ENCODE assay signal across 14 cellular contexts in the genomic region with DNA sequence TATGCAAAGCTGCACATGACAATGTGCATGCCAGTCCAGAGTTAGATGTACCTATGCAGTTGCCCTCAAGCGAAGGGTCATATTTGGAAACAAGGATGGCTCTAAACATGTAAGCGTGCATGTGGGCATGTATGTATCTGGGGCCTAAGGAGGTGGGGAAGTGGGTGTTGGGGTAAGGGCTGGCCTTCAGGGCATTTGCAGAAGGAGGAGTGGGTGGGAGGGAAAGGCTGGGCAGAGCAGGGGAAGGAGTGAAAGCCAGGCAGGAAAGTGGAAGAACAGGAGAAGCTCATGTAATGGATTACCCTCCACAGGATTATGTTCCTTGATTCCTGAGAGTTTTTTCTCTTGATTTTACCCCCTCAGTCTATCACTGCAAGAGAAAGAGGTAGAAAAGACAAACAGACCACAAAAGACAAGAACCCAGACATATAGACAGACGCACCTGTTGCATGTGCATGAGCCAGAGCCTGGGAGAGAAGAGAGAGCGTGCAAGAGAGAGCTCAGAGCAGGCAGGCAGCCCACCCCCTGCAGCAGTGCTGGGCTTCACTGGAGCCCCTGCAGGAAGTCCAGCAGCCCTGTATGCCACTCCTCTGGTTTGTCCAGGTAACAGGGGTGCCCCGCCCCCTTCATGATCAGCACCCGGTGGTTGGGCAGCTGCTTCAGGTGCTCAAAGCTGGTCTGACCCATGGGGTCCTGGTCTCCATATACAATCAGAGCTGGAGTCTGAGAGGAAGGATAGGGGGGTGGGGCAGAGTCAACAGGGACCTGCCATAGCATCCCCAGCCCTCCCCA. TPM values are rescaled to one million over a fixed set of nuclear protein-coding genes. Genes with fewer than 3 reads are reported as not detected.
A peak's percentile ranks its signal among the peaks of the same experiment; 100 is the strongest.
DNase-seq lines count a peak whose midpoint lies in the region; ATAC-seq and TF ChIP-seq lines count a peak whose summit lies in the region.
"Had no signal": no experiment of that assay in that cellular context is flagged by ENCODE, and none has a peak within 500 bp of the region (broad histone marks: within the 10 kb centered on the region; RNA-seq: fewer than 3 reads in every experiment).

No MANE protein-coding gene starts in this region.

- H3K36me3 Mint-ChIP-seq in activated naive CD4-positive, alpha-beta T cell treated with anti-CD3 and anti-CD28 coated beads for 36 hours (ENCODE audit: low read depth) = peaks cover 4% of the 10 kb centered on the region
- peaks cover 14% of the 10 kb centered on the region for H3K36me3 Mint-ChIP-seq in stimulated activated effector memory CD8-positive, alpha-beta T cell treated with anti-CD3 and anti-CD28 coated beads, Interleukin-12 subunit alpha, Interleukin-12 subunit beta, amount 100 ng/mL, for 72 hours

- 91% methylated on average over 6 of the region's 6 CpGs for WGBS in esophagus muscularis mucosa

- peak overlapping the region in 3 of 4 donors; percentile 92 to 97 (median 97) for H3K27ac ChIP-seq in esophagus muscularis mucosa (replicated peaks in 1 of 4)

- no peak for TF ChIP-seq CTCF in esophagus muscularis mucosa (IDR thresholded peaks at IDR 0.05)

- H3K4me1 Mint-ChIP-seq in activated naive CD4-positive, alpha-beta T cell treated with anti-CD3 and anti-CD28 coated beads for 36 hours (ENCODE audit: low read depth) = peaks cover 28% of the 10 kb centered on the region
- H3K4me1 Mint-ChIP-seq in stimulated activated effector memory CD8-positive, alpha-beta T cell treated with anti-CD3 and anti-CD28 coated beads, Interleukin-12 subunit alpha, Interleukin-12 subunit beta, amount 100 ng/mL, for 72 hours = peaks cover 48% of the 10 kb centered on the region

- CTCF ChIA-PET in activated naive CD4-positive, alpha-beta T cell treated with anti-CD3 and anti-CD28 coated beads for 36 hours (lab: Charles Lee) = interaction anchor here (0.6 to 3.3 kb wide), 4 partner anchors 14 to 87 kb away, joined by 3 to 21 read pairs (median 4); a partner anchor contains a TSS

- H3K27ac Mint-ChIP-seq in activated naive CD4-positive, alpha-beta T cell treated with anti-CD3 and anti-CD28 coated beads for 36 hours = no peak overlapping the region
- H3K27ac Mint-ChIP-seq in stimulated activated effector memory CD8-positive, alpha-beta T cell treated with anti-CD3 and anti-CD28 coated beads, Interleukin-12 subunit alpha, Interleukin-12 subunit beta, amount 100 ng/mL, for 72 hours = no peak overlapping the region
- H3K27ac Mint-ChIP-seq: stimulated activated naive CD8-positive, alpha-beta T cell treated with anti-CD3 and anti-CD28 coated beads, Interleukin-15, Interleukin-2, amounts not matched to agents 100 ng/mL and 50 ng/mL, for 24 hours had no signal

- no peaks in the 10 kb centered on the region for H3K9me3 ChIP-seq in esophagus muscularis mucosa
- H3K9me3 ChIP-seq: breast epithelium had no signal

- no peak for ATAC-seq in stimulated activated effector memory CD8-positive, alpha-beta T cell treated with anti-CD3 and anti-CD28 coated beads, Interleukin-12 subunit alpha, Interleukin-12 subunit beta, amount 100 ng/mL, for 72 hours

- no peak for DNase-seq in activated naive CD4-positive, alpha-beta T cell treated with anti-CD3 and anti-CD28 coated beads for 36 hours
- DNase-seq in activated naive CD4-positive, alpha-beta T cell (lab: John Stamatoyannopoulos, UW) = no peak
- DNase-seq in NCI-H82 (lab: John Stamatoyannopoulos, UW) = peak; percentile 76
- DNase-seq in esophagus muscularis mucosa (ENCODE audit: extremely low spot score) = no peak
- no peak for DNase-seq in stimulated activated effector memory CD8-positive, alpha-beta T cell treated with anti-CD3 and anti-CD28 coated beads, Interleukin-12 subunit alpha, Interleukin-12 subunit beta, amount 100 ng/mL, for 72 hours (ENCODE audit: low spot score in 2 of 2)
- DNase-seq in NCI-H1436 treated with DMSO at 0.1 percent for 48 hours (lab: John Stamatoyannopoulos, UW) = no peak
- DNase-seq in stimulated activated naive CD4-positive, alpha-beta T cell treated with Interleukin-2 at 50 U/mL for 16 hours (lab: John Stamatoyannopoulos, UW) = no peak
- no peak for DNase-seq in stimulated activated CD8-positive, alpha-beta memory T cell treated with anti-CD3 and anti-CD28 coated beads, Interleukin-4, amount 100 ng/mL, for 48 hours
- DNase-seq: activated CD4-positive, alpha-beta T cell treated with anti-CD3 and anti-CD28 coated beads, Interleukin-2, amount 50 U/mL, for 48 hours; NCI-H1694; stimulated activated CD4-positive, alpha-beta T cell treated with anti-CD3 and anti-CD28 coated beads, Interleukin-12 subunit alpha, Interleukin-12 subunit beta, amount 100 ng/mL, for 4 hours had no signal

- TF ChIP-seq EP300 in esophagus muscularis mucosa (IDR thresholded peaks at IDR 0.05) = no peak

- H3K9me3 Mint-ChIP-seq in activated naive CD4-positive, alpha-beta T cell treated with anti-CD3 and anti-CD28 coated beads for 36 hours = no peaks in the 10 kb centered on the region
- no peaks in the 10 kb centered on the region for H3K9me3 Mint-ChIP-seq in stimulated activated effector memory CD8-positive, alpha-beta T cell treated with anti-CD3 and anti-CD28 coated beads, Interleukin-12 subunit alpha, Interleukin-12 subunit beta, amount 100 ng/mL, for 72 hours
- H3K9me3 Mint-ChIP-seq: stimulated activated naive CD8-positive, alpha-beta T cell treated with anti-CD3 and anti-CD28 coated beads, Interleukin-15, Interleukin-2, amounts not matched to agents 100 ng/mL and 50 ng/mL, for 24 hours had no signal

- no peak overlapping the region for H3K4me3 ChIP-seq in esophagus muscularis mucosa

- peaks cover 46 to 73% (median 59%) of the 10 kb centered on the region in 4 donors for H3K4me1 ChIP-seq in esophagus muscularis mucosa

- no peaks in the 10 kb centered on the region for H3K27me3 Mint-ChIP-seq in activated naive CD4-positive, alpha-beta T cell treated with anti-CD3 and anti-CD28 coated beads for 36 hours (ENCODE audit: low read depth)
- H3K27me3 Mint-ChIP-seq: stimulated activated naive CD8-positive, alpha-beta T cell treated with anti-CD3 and anti-CD28 coated beads, Interleukin-15, Interleukin-2, amounts not matched to agents 100 ng/mL and 50 ng/mL, for 24 hours had no signal

- no peak for TF ChIP-seq POLR2A in esophagus muscularis mucosa (IDR thresholded peaks at IDR 0.05; ENCODE audit: low read depth)

- intact Hi-C loops in activated naive CD4-positive, alpha-beta T cell treated with anti-CD3 and anti-CD28 coated beads for 36 hours (cut with micrococcal nuclease) = no loop called here
- intact Hi-C loops in esophagus muscularis mucosa (cut with DNase I) = no loop called here

- H3K27me3 ChIP-seq in esophagus muscularis mucosa = no peaks in the 10 kb centered on the region
- H3K27me3 ChIP-seq: breast epithelium had no signal

- peaks cover 0 to 8% (median 6%) of the 10 kb centered on the region in 4 donors for H3K36me3 ChIP-seq in esophagus muscularis mucosa
- H3K36me3 ChIP-seq: breast epithelium had no signal

- peak overlapping the region; percentile 80 for H3K4me3 Mint-ChIP-seq in activated naive CD4-positive, alpha-beta T cell treated with anti-CD3 and anti-CD28 coated beads for 36 hours
- peak overlapping the region; percentile 77 for H3K4me3 Mint-ChIP-seq in stimulated activated effector memory CD8-positive, alpha-beta T cell treated with anti-CD3 and anti-CD28 coated beads, Interleukin-12 subunit alpha, Interleukin-12 subunit beta, amount 100 ng/mL, for 72 hours

RNA-seq across cellular contexts. Expression of a gene that starts 1.8 kb away (rescaled TPM):
- total RNA-seq in activated naive CD4-positive, alpha-beta T cell treated with anti-CD3 and anti-CD28 coated beads for 36 hours = 1 to 10 TPM; 8.9 to 9.1 TPM
- total RNA-seq in esophagus muscularis mucosa = 100 to 1,000 TPM in 2 of 4 donors, 10 to 100 TPM in 2; 54.4 to 378 (median 139) TPM

RNA-seq across cellular contexts. Expression of a gene that starts 4.8 kb away (rescaled TPM):
- total RNA-seq in activated naive CD4-positive, alpha-beta T cell treated with anti-CD3 and anti-CD28 coated beads for 36 hours = 10 to 100 TPM; 81.8 to 85.8 TPM
- 10 to 100 TPM; 41.8 to 49.5 (median 46.9) TPM for total RNA-seq in esophagus muscularis mucosa

RNA-seq across cellular contexts. Expression of a gene that starts 5.8 kb away (rescaled TPM):
- total RNA-seq in activated naive CD4-positive, alpha-beta T cell treated with anti-CD3 and anti-CD28 coated beads for 36 hours = 1 to 10 TPM; 5.4 to 5.7 TPM
- 10 to 100 TPM in 3 of 4 donors, 1 to 10 TPM in 1; 10.0 to 22.3 (median 15.8) TPM for total RNA-seq in esophagus muscularis mucosa

RNA-seq across cellular contexts. Expression of a gene that starts 13.9 kb away (rescaled TPM):
- not detected for total RNA-seq in activated naive CD4-positive, alpha-beta T cell treated with anti-CD3 and anti-CD28 coated beads for 36 hours
- under 1 TPM; 0.11 to 0.42 (median 0.18) TPM for total RNA-seq in esophagus muscularis mucosa
- total RNA-seq: lung microvascular endothelial cell had no signal

RNA-seq across cellular contexts. Expression of a gene that starts 14.3 kb away (rescaled TPM):
- 10 to 100 TPM; 62.1 to 68.9 TPM for total RNA-seq in activated naive CD4-positive, alpha-beta T cell treated with anti-CD3 and anti-CD28 coated beads for 36 hours
- 10 to 100 TPM in 3 of 4 donors, 1 to 10 TPM in 1; 10.0 to 19.2 (median 15.8) TPM for total RNA-seq in esophagus muscularis mucosa

Comparison
In these comparisons a context has a peak if more than half of its experiments do, and no peak if none do; other contexts are left out.
1. RNA of a gene that starts 1.8 kb away (total RNA-seq): 54.4 to 378 TPM in esophagus muscularis mucosa; 8.9 to 9.1 TPM in activated naive CD4-positive, alpha-beta T cell treated with anti-CD3 and anti-CD28 coated beads for 36 hours; every median in the first group is over 4 times any median in the second.